ENCODE assay signal across 11 cellular contexts in the genomic region with DNA sequence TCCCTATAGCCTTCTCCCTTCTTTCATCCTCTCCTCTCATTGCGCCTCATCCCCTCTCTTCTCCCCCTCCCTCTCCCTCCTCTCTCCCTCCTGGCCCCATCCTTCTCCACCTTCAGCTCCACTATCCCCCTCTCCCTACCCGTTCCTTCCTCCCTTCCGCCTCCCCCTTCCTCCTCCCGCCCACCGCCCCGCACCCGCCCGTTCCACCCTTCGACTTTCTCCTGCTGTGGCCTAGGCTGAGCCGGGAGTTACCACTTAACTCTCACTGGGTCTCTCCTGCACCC. TPM values are rescaled to one million over a fixed set of nuclear protein-coding genes. Genes with fewer than 3 reads are reported as not detected.
DNase-seq lines count a peak whose midpoint lies in the region; ATAC-seq and TF ChIP-seq lines count a peak whose summit lies in the region.
"Had no signal": no experiment of that assay in that cellular context is flagged by ENCODE, and none has a peak within 500 bp of the region (broad histone marks: within the 10 kb centered on the region; RNA-seq: fewer than 3 reads in every experiment).

No MANE protein-coding gene starts in this region.

- H3K4me1 Mint-ChIP-seq in endodermal cell: peaks cover 10% of the 10 kb centered on the region
- peaks cover 17 to 28% (median 21%) of the 10 kb centered on the region in 4 donors for H3K4me1 Mint-ChIP-seq in naive thymus-derived CD8-positive, alpha-beta T cell

- no peaks in the 10 kb centered on the region for H3K36me3 Mint-ChIP-seq in endodermal cell (ENCODE audit: low read depth)
- peaks cover 0 to 5% (median 0%) of the 10 kb centered on the region in 3 donors for H3K36me3 Mint-ChIP-seq in naive thymus-derived CD8-positive, alpha-beta T cell

- ATAC-seq in heart right ventricle (no peak), Right ventricle myocardium superior (ENCODE audit: poor library complexity) (no peak), GM21737 (IDR thresholded peaks at IDR 0.05; ENCODE audit: unreplicated experiment) (no peak)
- no peak for ATAC-seq in naive thymus-derived CD8-positive, alpha-beta T cell

- TF ChIP-seq POLR2A in vagina (IDR thresholded peaks at IDR 0.05): no peak

- TF ChIP-seq CTCF in heart right ventricle (IDR thresholded peaks at IDR 0.05) (no peak), endodermal cell (conservative IDR thresholded peaks at IDR 0.05) (no peak), vagina (IDR thresholded peaks at IDR 0.05) (no peak)

- no peak overlapping the region for H3K27ac Mint-ChIP-seq in endodermal cell
- H3K27ac Mint-ChIP-seq in naive thymus-derived CD8-positive, alpha-beta T cell: peak overlapping the region in 1 of 10 donors; percentile 31

- peaks cover 37% of the 10 kb centered on the region for H3K27me3 Mint-ChIP-seq in endodermal cell (ENCODE audit: insufficient read depth)
- H3K27me3 Mint-ChIP-seq in naive thymus-derived CD8-positive, alpha-beta T cell: peaks cover 33 to 64% (median 43%) of the 10 kb centered on the region in 5 donors

- peak overlapping the region in 9 of 10 donors; percentile 48 to 73 (median 67) for H3K4me3 ChIP-seq in heart right ventricle
- peak overlapping the region; percentile 73 for H3K4me3 ChIP-seq in endodermal cell (ENCODE audit: low read length)
- peak overlapping the region; percentile 63 to 64 for H3K4me3 ChIP-seq in vagina
- H3K4me3 ChIP-seq: PC-9 had no signal

- H3K9me3 Mint-ChIP-seq in endodermal cell: no peaks in the 10 kb centered on the region
- H3K9me3 Mint-ChIP-seq in naive thymus-derived CD8-positive, alpha-beta T cell: no peaks in the 10 kb centered on the region

- peak overlapping the region; percentile 71 for H3K4me3 Mint-ChIP-seq in endodermal cell
- H3K4me3 Mint-ChIP-seq in naive thymus-derived CD8-positive, alpha-beta T cell: peak overlapping the region; percentile 45 to 87 (median 77)

- intact Hi-C loops in heart right ventricle (cut with DNase I) (loop anchor here in 2 of 10 donors (2.0 to 5.0 kb wide), 2 partner anchors 69 to 87 kb away; no protein-coding TSS in a partner anchor), Right ventricle myocardium superior (cut with DNase I) (loop anchor here (5.0 kb wide), 1 partner anchor 92 kb away; no protein-coding TSS in a partner anchor), vagina (cut with DNase I) (no loop called here)

- H3K4me1 ChIP-seq in heart right ventricle: peaks cover 8 to 28% (median 22%) of the 10 kb centered on the region in 9 donors
- no peaks in the 10 kb centered on the region for H3K4me1 ChIP-seq in endodermal cell (ENCODE audit: control insufficient read depth, insufficient read depth, low read length)
- peaks cover 21% of the 10 kb centered on the region for H3K4me1 ChIP-seq in vagina

- H3K27me3 ChIP-seq in heart right ventricle (peaks cover 9 to 41% (median 19%) of the 10 kb centered on the region in 7 donors), endodermal cell (ENCODE audit: control insufficient read depth, insufficient read depth, low read length, poor library complexity, severe bottlenecking) (peaks cover 33% of the 10 kb centered on the region), vagina (no peaks in the 10 kb centered on the region)

- POLR2A ChIA-PET in naive thymus-derived CD8-positive, alpha-beta T cell (lab: Charles Lee): interaction anchor here (0.5 to 0.6 kb wide), 3 partner anchors 16 to 87 kb away, joined by 3 to 5 read pairs (median 3); no protein-coding TSS in a partner anchor

- 19 to 29% methylated on average over 10 of the region's 10 CpGs for WGBS in heart right ventricle, 2 donors
- WGBS in endodermal cell (ENCODE audit: insufficient coverage in 1 of 2, insufficient read length in 1 of 2), 2 experiments: 24 to 27% methylated on average over 4 to 10 of the region's 10 CpGs

- no peak overlapping the region for H3K9ac ChIP-seq in endodermal cell (ENCODE audit: extremely low read depth, low read length, poor library complexity, severe bottlenecking)

- DNase-seq in heart right ventricle (no peak), Right ventricle myocardium superior (no peak), endodermal cell (peak; percentile 59), vagina (ENCODE audit: extremely low spot score in 2 of 2) (no peak), NCI-H748 treated with DMSO at 0.1 percent for 48 hours (lab: John Stamatoyannopoulos, UW) (no peak)
- no peak for DNase-seq in naive thymus-derived CD8-positive, alpha-beta T cell
- no peak for DNase-seq in activated effector memory CD4-positive, alpha-beta T cell treated with anti-CD3 and anti-CD28 coated beads, Interleukin-2, amount 50 U/mL, for 16 hours
- DNase-seq: activated CD4-positive, CD25-positive, alpha-beta regulatory T cell treated with anti-CD3 and anti-CD28 coated beads, Interleukin-2, amount 50 U/mL, for 72 hours; AML-193; PC-9 had no signal

- peak overlapping the region in 6 of 10 donors; percentile 70 to 85 (median 79) for H3K27ac ChIP-seq in heart right ventricle
- no peak overlapping the region for H3K27ac ChIP-seq in endodermal cell (ENCODE audit: low read depth, low read length)
- peak overlapping the region; percentile 73 for H3K27ac ChIP-seq in vagina
- H3K27ac ChIP-seq: PC-9 had no signal

- peaks cover 0 to 34% (median 0%) of the 10 kb centered on the region in 9 donors for H3K36me3 ChIP-seq in heart right ventricle
- H3K36me3 ChIP-seq in endodermal cell (ENCODE audit: control insufficient read depth, insufficient read depth, low read length): no peaks in the 10 kb centered on the region
- no peaks in the 10 kb centered on the region for H3K36me3 ChIP-seq in vagina

- H3K9me3 ChIP-seq in heart right ventricle (no peaks in the 10 kb centered on the region), endodermal cell (ENCODE audit: control insufficient read depth, low read length) (no peaks in the 10 kb centered on the region), vagina (no peaks in the 10 kb centered on the region)

RNA-seq across cellular contexts. Expression of a gene that starts 1.6 kb away (rescaled TPM):
- total RNA-seq in heart right ventricle: 10 to 100 TPM in 6 of 10 donors, 1 to 10 TPM in 4; 8.0 to 24.3 (median 10.4) TPM
- polyA plus RNA-seq in heart right ventricle: 10 to 100 TPM; 24.3 to 29.0 TPM
- 10.0 TPM for total RNA-seq in Right ventricle myocardium superior
- 1 to 10 TPM; 2.7 to 4.5 TPM for total RNA-seq in endodermal cell
- polyA plus RNA-seq in endodermal cell (2013, experiment 1 of 2): 1.00 TPM
- 1.4 TPM for polyA plus RNA-seq in endodermal cell (2013, experiment 2 of 2)
- not detected for total RNA-seq in naive thymus-derived CD8-positive, alpha-beta T cell
- polyA plus RNA-seq in naive thymus-derived CD8-positive, alpha-beta T cell: not detected
- 45.9 TPM for total RNA-seq in vagina

RNA-seq across cellular contexts. Expression of a gene that starts 9.3 kb away (rescaled TPM):
- total RNA-seq in heart right ventricle (10 to 100 TPM; 61.1 to 87.3 (median 70.8) TPM), Right ventricle myocardium superior (55.3 TPM), endodermal cell (100 to 1,000 TPM; 280 to 315 TPM), vagina (85.4 TPM)
- 100 to 1,000 TPM in 1 of 2 donors, 10 to 100 TPM in 1; 17.3 to 114 TPM for polyA plus RNA-seq in heart right ventricle
- polyA plus RNA-seq in endodermal cell (2013, experiment 1 of 2): 351 TPM
- polyA plus RNA-seq in endodermal cell (2013, experiment 2 of 2): 338 TPM
- total RNA-seq in naive thymus-derived CD8-positive, alpha-beta T cell: 100 to 1,000 TPM in 1 of 2 experiments, 10 to 100 TPM in 1; 96.8 to 101 TPM
- polyA plus RNA-seq in naive thymus-derived CD8-positive, alpha-beta T cell: 100 to 1,000 TPM; 115 to 140 (median 121) TPM

RNA-seq across cellular contexts. Expression of a gene that starts 21.6 kb away (rescaled TPM):
- total RNA-seq in heart right ventricle (10 to 100 TPM; 56.7 to 83.3 (median 73.4) TPM), Right ventricle myocardium superior (57.2 TPM), endodermal cell (10 to 100 TPM; 23.5 to 25.5 TPM), vagina (43.2 TPM)
- polyA plus RNA-seq in heart right ventricle: 10 to 100 TPM; 38.6 to 54.4 TPM
- 50.9 TPM for polyA plus RNA-seq in endodermal cell (2013, experiment 1 of 2)
- 42.8 TPM for polyA plus RNA-seq in endodermal cell (2013, experiment 2 of 2)
- total RNA-seq in naive thymus-derived CD8-positive, alpha-beta T cell: 10 to 100 TPM; 28.2 to 30.7 TPM
- 10 to 100 TPM; 66.6 to 77.4 (median 72.3) TPM for polyA plus RNA-seq in naive thymus-derived CD8-positive, alpha-beta T cell

RNA-seq across cellular contexts. Expression of a gene that starts 46.2 kb away (rescaled TPM):
- total RNA-seq in heart right ventricle: 10 to 100 TPM; 67.4 to 95.5 (median 77.8) TPM
- 10 to 100 TPM; 61.6 to 76.2 TPM for polyA plus RNA-seq in heart right ventricle
- 68.1 TPM for total RNA-seq in Right ventricle myocardium superior
- 100 to 1,000 TPM in 1 of 2 donors, 10 to 100 TPM in 1; 98.4 to 117 TPM for total RNA-seq in endodermal cell
- polyA plus RNA-seq in endodermal cell (2013, experiment 1 of 2): 115 TPM
- 106 TPM for polyA plus RNA-seq in endodermal cell (2013, experiment 2 of 2)
- total RNA-seq in naive thymus-derived CD8-positive, alpha-beta T cell: 100 to 1,000 TPM; 152 to 155 TPM
- 10 to 100 TPM; 45.2 to 74.7 (median 48.8) TPM for polyA plus RNA-seq in naive thymus-derived CD8-positive, alpha-beta T cell
- 67.3 TPM for total RNA-seq in vagina

RNA-seq across cellular contexts. Expression of a gene that starts 47.8 kb away (rescaled TPM):
- 10 to 100 TPM; 25.4 to 32.8 (median 31.1) TPM for total RNA-seq in heart right ventricle
- polyA plus RNA-seq in heart right ventricle: 10 to 100 TPM; 30.8 to 46.1 TPM
- total RNA-seq in Right ventricle myocardium superior: 31.8 TPM
- 100 to 1,000 TPM in 1 of 2 donors, 10 to 100 TPM in 1; 94.4 to 117 TPM for total RNA-seq in endodermal cell
- 64.8 TPM for polyA plus RNA-seq in endodermal cell (2013, experiment 1 of 2)
- 56.5 TPM for polyA plus RNA-seq in endodermal cell (2013, experiment 2 of 2)
- 10 to 100 TPM; 58.2 to 60.6 TPM for total RNA-seq in naive thymus-derived CD8-positive, alpha-beta T cell
- polyA plus RNA-seq in naive thymus-derived CD8-positive, alpha-beta T cell: 10 to 100 TPM in 2 of 3 donors, 1 to 10 TPM in 1; 10.0 to 13.8 (median 10.8) TPM
- total RNA-seq in vagina: 45.9 TPM
